Comparison of ENCODE assay signal across 18 cellular contexts in genomic region chr22:50057868-50058311, GRCh38. TPM values are rescaled to one million over a fixed set of nuclear protein-coding genes. Genes with fewer than 3 reads are reported as not detected.
DNase-seq lines count a peak whose midpoint lies in the region; ATAC-seq and TF ChIP-seq lines count a peak whose summit lies in the region.
"Had no signal": no experiment of that assay in that cellular context is flagged by ENCODE, and none has a peak within 500 bp of the region (broad histone marks: within the 10 kb centered on the region; RNA-seq: fewer than 3 reads in every experiment).

Gene TTLL8 (minus strand): TSS chr22:50058298.

- H3K27me3 Mint-ChIP-seq in chondrocyte (ENCODE audit: low read depth) = no peaks in the 10 kb centered on the region

- H3K18ac ChIP-seq in mesendoderm (ENCODE audit: low read length) = peak within 1 kb of the TSS; percentile 65

- peak within 1 kb of the TSS; percentile 59 for H3K4me3 ChIP-seq in HUES64 (ENCODE audit: low read length)
- H3K4me3 ChIP-seq in mesendoderm (ENCODE audit: low read length) = no peak within 1 kb of the TSS
- H3K4me3 ChIP-seq in lower leg skin (ENCODE audit: low read depth, poor library complexity, severe bottlenecking) = no peak within 1 kb of the TSS
- H3K4me3 ChIP-seq: PC-9 had no signal

- H2BK5ac ChIP-seq in mesendoderm (ENCODE audit: low read length) = no peak within 1 kb of the TSS

- H3K79me1 ChIP-seq in mesendoderm (ENCODE audit: low read length) = no peaks in the 10 kb centered on the region

- H3K4me1 Mint-ChIP-seq in chondrocyte (ENCODE audit: low read depth) = peaks cover 15% of the 10 kb centered on the region

- H3K56ac ChIP-seq in mesendoderm (ENCODE audit: low read length) = peak within 1 kb of the TSS; percentile 79

- intact Hi-C loops in lower leg skin (cut with DNase I; ENCODE audit: low total_unique reads) = no loop called here

- peaks cover 11% of the 10 kb centered on the region for H3K9me3 Mint-ChIP-seq in chondrocyte (ENCODE audit: low read depth)

- no peaks in the 10 kb centered on the region for H3K9me3 ChIP-seq in HUES64 (ENCODE audit: insufficient read depth, low read depth, low read length)

- H3K79me2 ChIP-seq in mesendoderm (ENCODE audit: control insufficient read depth, insufficient read depth, low read length) = no peaks in the 10 kb centered on the region

- H3K4ac ChIP-seq in mesendoderm (ENCODE audit: low read depth, low read length) = no peak within 1 kb of the TSS

- peak within 1 kb of the TSS; percentile 80 for H3K27ac Mint-ChIP-seq in chondrocyte (ENCODE audit: unreplicated experiment)
- H3K27ac Mint-ChIP-seq: activated T-cell treated with anti-CD3 and anti-CD28 coated beads, Interleukin-2, amount 50 U/mL, for 72 hours had no signal

- no peak for TF ChIP-seq POLR2A in lower leg skin (IDR thresholded peaks at IDR 0.05)

- TF ChIP-seq CTCF in chondrocyte (IDR thresholded peaks at IDR 0.05) (no peak), lower leg skin (IDR thresholded peaks at IDR 0.05) (no peak)

- H4K8ac ChIP-seq in mesendoderm (ENCODE audit: low read depth, low read length) = no peak within 1 kb of the TSS

- H3K27me3 ChIP-seq in HUES64 (ENCODE audit: insufficient read depth, low read length) (peaks cover 23% of the 10 kb centered on the region), mesendoderm (ENCODE audit: insufficient read depth, low read length, poor library complexity) (no peaks in the 10 kb centered on the region)

- H3K4me3 Mint-ChIP-seq in chondrocyte (ENCODE audit: unreplicated experiment) = peak within 1 kb of the TSS; percentile 63

- no peak within 1 kb of the TSS for H2BK15ac ChIP-seq in mesendoderm (replicated peaks; ENCODE audit: low read depth)

- H3K9ac ChIP-seq in HUES64 (ENCODE audit: low read depth, low read length) (peak within 1 kb of the TSS; percentile 31; the same call in 1 of the 2 replicates), mesendoderm (ENCODE audit: low read length) (peak within 1 kb of the TSS; percentile 61)

- H4K5ac ChIP-seq in mesendoderm (ENCODE audit: low read length) = no peak within 1 kb of the TSS

- no peak within 1 kb of the TSS for H3K23ac ChIP-seq in mesendoderm (ENCODE audit: low read length)

- no peak within 1 kb of the TSS for H2AK5ac ChIP-seq in mesendoderm (ENCODE audit: low read length)

- no peak within 1 kb of the TSS for H2BK120ac ChIP-seq in mesendoderm (ENCODE audit: low read depth, low read length)

- no peak within 1 kb of the TSS for H3K27ac ChIP-seq in HUES64 (ENCODE audit: low read depth, low read length)
- H3K27ac ChIP-seq in mesendoderm (ENCODE audit: low read depth, low read length) = no peak within 1 kb of the TSS
- H3K27ac ChIP-seq: dorsolateral prefrontal cortex, PC-9 had no signal

- no peaks in the 10 kb centered on the region for H3K36me3 ChIP-seq in HUES64 (ENCODE audit: insufficient read depth, low read length)
- H3K36me3 ChIP-seq in mesendoderm (ENCODE audit: control insufficient read depth, insufficient read depth, low read length) = no peaks in the 10 kb centered on the region

- peak; percentile 45 for ATAC-seq in stimulated activated naive CD8-positive, alpha-beta T cell treated with anti-CD3 and anti-CD28 coated beads, Interleukin-15, Interleukin-2, amounts not matched to agents 100 U/mL and 50 U/mL, for 24 hours
- no peak for ATAC-seq in HG03196 (IDR thresholded peaks at IDR 0.05; ENCODE audit: unreplicated experiment)
- ATAC-seq: activated T-cell treated with anti-CD3 and anti-CD28 coated beads, Interleukin-2, amount 50 U/mL, for 72 hours had no signal

- peaks cover 9% of the 10 kb centered on the region; the same call in 1 of the 2 replicates for H3K4me1 ChIP-seq in HUES64 (ENCODE audit: insufficient read depth, low read length)
- no peaks in the 10 kb centered on the region for H3K4me1 ChIP-seq in mesendoderm (ENCODE audit: control insufficient read depth, low read depth, low read length)

- H3K36me3 Mint-ChIP-seq in chondrocyte (ENCODE audit: low read depth) = peaks cover 6% of the 10 kb centered on the region

- peak within 1 kb of the TSS; percentile 64 for H3K4me2 ChIP-seq in mesendoderm (ENCODE audit: low read length)
- H3K4me2 ChIP-seq: PC-9 had no signal

- no peak for DNase-seq in chondrocyte (ENCODE audit: low spot score)
- no peak for DNase-seq in mesendoderm
- DNase-seq in stimulated activated naive CD8-positive, alpha-beta T cell treated with anti-CD3 and anti-CD28 coated beads, Interleukin-15, Interleukin-2, amounts not matched to agents 100 U/mL and 50 U/mL, for 24 hours = no peak
- DNase-seq in OCI-M2 (lab: John Stamatoyannopoulos, UW; ENCODE audit: unreplicated experiment) = no peak
- no peak for DNase-seq in lower leg skin (ENCODE audit: low spot score in 2 of 2)
- no peak for DNase-seq in amygdala (lab: John Stamatoyannopoulos, UW)
- DNase-seq: activated CD4-positive, alpha-beta T cell treated with anti-CD3 and anti-CD28 coated beads for 48 hours; activated T-cell treated with anti-CD3 and anti-CD28 coated beads, Interleukin-2, amount 50 U/mL, for 72 hours; aorta; dorsolateral prefrontal cortex; GF-D8; NCI-H345; PC-9; T-helper 2 cell had no signal

- WGBS in HUES64 = 29% methylated on average over 40 of the region's 40 CpGs
- WGBS in mesendoderm (ENCODE audit: extremely low coverage, insufficient coverage, low lambda C conversion rate) = no CpG with 5 or more reads among the region's 40 CpGs
- 42 to 44% methylated on average over 26 to 36 of the region's 40 CpGs for WGBS in lower leg skin, 2 donors

RNA-seq across cellular contexts. Expression of gene TTLL8, which starts in this region (rescaled TPM):
- not detected for polyA plus RNA-seq in HUES64 (2013, experiment 1 of 2)
- polyA plus RNA-seq in HUES64 (2013, experiment 2 of 2) = not detected
- not detected in 3 replicates for total RNA-seq in chondrocyte
- polyA plus RNA-seq in mesendoderm (2013, experiment 1 of 2) = not detected
- not detected for polyA plus RNA-seq in mesendoderm (2013, experiment 2 of 2)
- not detected for total RNA-seq in lower leg skin
- total RNA-seq: activated T-cell treated with anti-CD3 and anti-CD28 coated beads, Interleukin-2, amount 50 U/mL, for 72 hours; aorta; kidney epithelial cell; PC-9 had no signal
- polyA plus RNA-seq: aorta, neural cell had no signal
